Comparison of ENCODE assay signal across 6 cellular contexts in genomic region chr11:119352857-119353260, GRCh38. TPM values are rescaled to one million over a fixed set of nuclear protein-coding genes. Genes with fewer than 3 reads are reported as not detected.
DNase-seq lines count a peak whose midpoint lies in the region; ATAC-seq lines count a peak whose summit lies in the region.

No MANE protein-coding gene starts in this region.

- H3K27ac Mint-ChIP-seq in CD8-positive, alpha-beta memory T cell = no peak overlapping the region

- no peaks in the 10 kb centered on the region for H3K4me1 ChIP-seq in CD8-positive, alpha-beta memory T cell (ENCODE audit: insufficient read depth, low read length)

- no peaks in the 10 kb centered on the region for H3K9me3 Mint-ChIP-seq in CD8-positive, alpha-beta memory T cell

- no peaks in the 10 kb centered on the region for H3K27me3 ChIP-seq in CD8-positive, alpha-beta memory T cell (ENCODE audit: insufficient read depth, low read length, poor library complexity, severe bottlenecking)

- intact Hi-C loops in Right ventricle myocardium inferior (cut with DNase I) = no loop called here
- intact Hi-C loops in cardiac septum (cut with DNase I) = no loop called here
- intact Hi-C loops in left ventricle myocardium superior (cut with micrococcal nuclease) = no loop called here

- no peak overlapping the region for H3K4me3 ChIP-seq in CD8-positive, alpha-beta memory T cell (ENCODE audit: low read length)

- H3K27me3 Mint-ChIP-seq in CD8-positive, alpha-beta memory T cell = peaks cover 19 to 42% of the 10 kb centered on the region in 2 donors

- no peak overlapping the region for H3K27ac ChIP-seq in CD8-positive, alpha-beta memory T cell (ENCODE audit: low read depth, low read length)

- H3K4me3 Mint-ChIP-seq in CD8-positive, alpha-beta memory T cell = peak overlapping the region in 1 of 7 donors; percentile 36

- POLR2A ChIA-PET in CD8-positive, alpha-beta memory T cell (lab: Charles Lee) = no interaction called here

- DNase-seq in Right ventricle myocardium inferior (ENCODE audit: missing footprints) (peak; percentile 56), cardiac septum (ENCODE audit: low spot score) (no peak), left ventricle myocardium superior (no peak), GM03348 (ENCODE audit: low spot score) (no peak), GDM1 (lab: John Stamatoyannopoulos, UW) (no peak)
- DNase-seq in CD8-positive, alpha-beta memory T cell = no peak

- H3K36me3 Mint-ChIP-seq in CD8-positive, alpha-beta memory T cell = no peaks in the 10 kb centered on the region

- CTCF ChIA-PET in CD8-positive, alpha-beta memory T cell (lab: Charles Lee) = interaction anchor here (1.1 to 2.1 kb wide), 4 partner anchors 14 to 29 kb away, joined by 3 to 6 read pairs (median 4); partner anchors contain the start of gene USP2

- H3K4me1 Mint-ChIP-seq in CD8-positive, alpha-beta memory T cell = peaks cover 11 to 16% (median 13%) of the 10 kb centered on the region in 3 donors

- no peaks in the 10 kb centered on the region for H3K9me3 ChIP-seq in CD8-positive, alpha-beta memory T cell (ENCODE audit: low read length)

- H3K36me3 ChIP-seq in CD8-positive, alpha-beta memory T cell (ENCODE audit: insufficient read depth, low read length) = no peaks in the 10 kb centered on the region

- ATAC-seq in Right ventricle myocardium inferior (peak; percentile 32), left ventricle myocardium superior (peak; percentile 42)

RNA-seq across cellular contexts. Expression of gene MFRP, which starts 6.4 kb away (rescaled TPM):
- not detected for total RNA-seq in Right ventricle myocardium inferior
- total RNA-seq in cardiac septum = not detected
- total RNA-seq in left ventricle myocardium superior = not detected
- total RNA-seq in CD8-positive, alpha-beta memory T cell = not detected
- polyA plus RNA-seq in CD8-positive, alpha-beta memory T cell = not detected

RNA-seq across cellular contexts. Expression of gene C1QTNF5, which starts 12.2 kb away (rescaled TPM):
- total RNA-seq in Right ventricle myocardium inferior = 17.5 TPM
- total RNA-seq in cardiac septum = 33.8 TPM
- total RNA-seq in left ventricle myocardium superior = 14.4 TPM
- total RNA-seq in CD8-positive, alpha-beta memory T cell = not detected
- not detected for polyA plus RNA-seq in CD8-positive, alpha-beta memory T cell

RNA-seq across cellular contexts. Expression of gene RNF26, which starts 18.5 kb away (rescaled TPM):
- total RNA-seq in Right ventricle myocardium inferior (13.1 TPM), cardiac septum (10.7 TPM), left ventricle myocardium superior (13.2 TPM)
- 10 to 100 TPM; 33.2 to 34.8 TPM for total RNA-seq in CD8-positive, alpha-beta memory T cell
- polyA plus RNA-seq in CD8-positive, alpha-beta memory T cell = 46.1 TPM

RNA-seq across cellular contexts. Expression of gene USP2, which starts 28.6 kb away (rescaled TPM):
- 140 TPM for total RNA-seq in Right ventricle myocardium inferior
- total RNA-seq in cardiac septum = 80.0 TPM
- 173 TPM for total RNA-seq in left ventricle myocardium superior
- under 1 TPM; 0.15 to 0.51 TPM for total RNA-seq in CD8-positive, alpha-beta memory T cell
- polyA plus RNA-seq in CD8-positive, alpha-beta memory T cell = not detected

RNA-seq across cellular contexts. Expression of gene MCAM, which starts 35.9 kb away (rescaled TPM):
- 68.7 TPM for total RNA-seq in Right ventricle myocardium inferior
- 110 TPM for total RNA-seq in cardiac septum
- 44.7 TPM for total RNA-seq in left ventricle myocardium superior
- total RNA-seq in CD8-positive, alpha-beta memory T cell = 1 to 10 TPM; 2.0 to 2.7 TPM
- 1.6 TPM for polyA plus RNA-seq in CD8-positive, alpha-beta memory T cell

Comparison
In these comparisons a context has a peak if more than half of its experiments do, and no peak if none do; other contexts are left out.
1. RNA of gene C1QTNF5, which starts 12.2 kb away (total RNA-seq): 33.8 TPM in cardiac septum (single experiment), 17.5 TPM in Right ventricle myocardium inferior (single experiment) and 14.4 TPM in left ventricle myocardium superior (single experiment); not detected in CD8-positive, alpha-beta memory T cell; every median in the first group is over 10 times any median in the second.